In genomic region chr5:7047862-7048261, GRCh38 we compare ENCODE assay signal across 24 cellular contexts.
DNase-seq lines count a peak whose midpoint lies in the region; ATAC-seq and TF ChIP-seq lines count a peak whose summit lies in the region.
"Had no signal": no experiment of that assay in that cellular context is flagged by ENCODE, and none has a peak within 500 bp of the region (broad histone marks: within the 10 kb centered on the region; RNA-seq: fewer than 3 reads in every experiment).

No MANE protein-coding gene starts in this region.

- no peak overlapping the region for H3K4me2 ChIP-seq in smooth muscle cell
- H3K4me2 ChIP-seq: SK-N-SH had no signal

- no peak overlapping the region for H3K4me3 ChIP-seq in smooth muscle cell
- H3K4me3 ChIP-seq: upper lobe of right lung had no signal

- H3K9me3 ChIP-seq in smooth muscle cell (replicated peaks; ENCODE audit: low read depth), result no peaks in the 10 kb centered on the region
- H3K9me3 ChIP-seq: SK-N-SH, upper lobe of right lung had no signal

- intact Hi-C loops in CD14-positive monocyte (cut with micrococcal nuclease), result no loop called here

- DNase-seq in COLO668 (lab: John Stamatoyannopoulos, UW; ENCODE audit: unreplicated experiment) (peak; percentile 76), NCI-H1417 (lab: John Stamatoyannopoulos, UW) (peak in 2 of 3 experiments; percentile 65 to 85), NCI-H748 treated with DMSO at 0.1 percent for 48 hours (lab: John Stamatoyannopoulos, UW) (peak; percentile 100), left lobe of liver (ENCODE audit: low spot score) (peak; percentile 76), NCI-H2227 (lab: John Stamatoyannopoulos, UW; ENCODE audit: unreplicated experiment) (no peak), smooth muscle cell (lab: John Stamatoyannopoulos, UW; ENCODE audit: unreplicated experiment) (no peak), CD14-positive monocyte (ENCODE audit: low spot score) (no peak)
- DNase-seq: activated CD4-positive, alpha-beta T cell treated with anti-CD3 and anti-CD28 coated beads, Interleukin-2, amount 10 ng/mL, durations not matched to agents 7 days and 5 days; activated naive CD4-positive, alpha-beta T cell; activated T-cell treated with anti-CD3 and anti-CD28 coated beads, Interleukin-2, amount 50 U/mL, for 48 hours; CD8-positive, alpha-beta memory T cell; effector CD8-positive, alpha-beta T cell; EL; head of caudate nucleus; IMR-90; left cardiac atrium; mesenchymal stem cell; NCI-H146; NCI-H226; SK-N-SH; stimulated activated CD4-positive, alpha-beta T cell treated with anti-CD3 and anti-CD28 coated beads, Interleukin-1b, Interleukin-23, amount 100 ng/mL, for 48 hours; upper lobe of right lung had no signal

- no peaks in the 10 kb centered on the region for H3K4me1 ChIP-seq in smooth muscle cell (ENCODE audit: low read depth)
- H3K4me1 ChIP-seq: upper lobe of right lung had no signal

- no peaks in the 10 kb centered on the region for H3K27me3 ChIP-seq in smooth muscle cell (ENCODE audit: low read depth)
- H3K27me3 ChIP-seq: upper lobe of right lung had no signal

- no peaks in the 10 kb centered on the region for H3K4me1 Mint-ChIP-seq in CD14-positive monocyte
- H3K4me1 Mint-ChIP-seq: activated CD4-positive, alpha-beta T cell treated with anti-CD3 and anti-CD28 coated beads, Interleukin-2, amount 10 ng/mL, durations not matched to agents 7 days and 5 days; brain; CD8-positive, alpha-beta memory T cell had no signal

- H3K4me3 Mint-ChIP-seq in CD14-positive monocyte, result no peak overlapping the region
- H3K4me3 Mint-ChIP-seq: activated CD4-positive, alpha-beta T cell treated with anti-CD3 and anti-CD28 coated beads, Interleukin-2, amount 10 ng/mL, durations not matched to agents 7 days and 5 days; brain; CD8-positive, alpha-beta memory T cell had no signal

- H3K36me3 ChIP-seq in smooth muscle cell (ENCODE audit: low read depth), result no peaks in the 10 kb centered on the region
- H3K36me3 ChIP-seq: upper lobe of right lung had no signal

- H3K79me2 ChIP-seq in smooth muscle cell (ENCODE audit: low read depth), result no peaks in the 10 kb centered on the region

- no peak for TF ChIP-seq CTCF in smooth muscle cell (IDR thresholded peaks at IDR 0.05; ENCODE audit: borderline replicate concordance, insufficient read depth, poor library complexity, severe bottlenecking)
- no peak for TF ChIP-seq CTCF in CD14-positive monocyte (IDR thresholded peaks at IDR 0.05)

- no peaks in the 10 kb centered on the region for H4K20me1 ChIP-seq in smooth muscle cell (ENCODE audit: low read depth)

- 78% methylated on average over 5 of the region's 5 CpGs for WGBS in smooth muscle cell (ENCODE audit: low lambda C conversion rate)

- peaks cover 0 to 1% (median 0%) of the 10 kb centered on the region in 3 donors for H3K27me3 Mint-ChIP-seq in CD14-positive monocyte (ENCODE audit: low read depth in 3 of 3)
- H3K27me3 Mint-ChIP-seq: activated CD4-positive, alpha-beta T cell treated with anti-CD3 and anti-CD28 coated beads, Interleukin-2, amount 10 ng/mL, durations not matched to agents 7 days and 5 days; CD8-positive, alpha-beta memory T cell had no signal

- no peak overlapping the region for H3K27ac ChIP-seq in smooth muscle cell (ENCODE audit: low read depth)
- H3K27ac ChIP-seq: upper lobe of right lung had no signal

- H3K27ac Mint-ChIP-seq in CD14-positive monocyte, result no peak overlapping the region
- H3K27ac Mint-ChIP-seq: activated CD4-positive, alpha-beta T cell treated with anti-CD3 and anti-CD28 coated beads, Interleukin-2, amount 10 ng/mL, durations not matched to agents 7 days and 5 days; brain; CD8-positive, alpha-beta memory T cell had no signal

- H3K36me3 Mint-ChIP-seq in CD14-positive monocyte, result no peaks in the 10 kb centered on the region
- H3K36me3 Mint-ChIP-seq: brain; CD8-positive, alpha-beta memory T cell had no signal

- H3F3A ChIP-seq in smooth muscle cell (ENCODE audit: low read depth), result no peaks in the 10 kb centered on the region

- no peak overlapping the region for H3K9ac ChIP-seq in smooth muscle cell (ENCODE audit: low read depth)
- H3K9ac ChIP-seq: SK-N-SH had no signal

- no peak overlapping the region for H2AFZ ChIP-seq in smooth muscle cell (ENCODE audit: low read depth)

- peak; percentile 98 for ATAC-seq in left lobe of liver
- no peak for ATAC-seq in GM19023 (IDR thresholded peaks at IDR 0.05; ENCODE audit: unreplicated experiment)
- ATAC-seq: left cardiac atrium, upper lobe of right lung had no signal

- H3K9me3 Mint-ChIP-seq in CD14-positive monocyte, result peaks cover 0 to 1% (median 0%) of the 10 kb centered on the region in 7 donors
- H3K9me3 Mint-ChIP-seq: activated CD4-positive, alpha-beta T cell treated with anti-CD3 and anti-CD28 coated beads, Interleukin-2, amount 10 ng/mL, durations not matched to agents 7 days and 5 days; brain had no signal

Comparison
In these comparisons a context has a peak if more than half of its experiments do, and no peak if none do; other contexts are left out.
1. DNase-seq: peak in COLO668 (single experiment), NCI-H1417 (2 of 3), NCI-H748 treated with DMSO at 0.1 percent for 48 hours (single experiment) and left lobe of liver (single experiment); none in NCI-H2227 (single experiment), smooth muscle cell (single experiment) and CD14-positive monocyte (single experiment).